Comparison of ENCODE assay signal across 24 cellular contexts in the genomic region with DNA sequence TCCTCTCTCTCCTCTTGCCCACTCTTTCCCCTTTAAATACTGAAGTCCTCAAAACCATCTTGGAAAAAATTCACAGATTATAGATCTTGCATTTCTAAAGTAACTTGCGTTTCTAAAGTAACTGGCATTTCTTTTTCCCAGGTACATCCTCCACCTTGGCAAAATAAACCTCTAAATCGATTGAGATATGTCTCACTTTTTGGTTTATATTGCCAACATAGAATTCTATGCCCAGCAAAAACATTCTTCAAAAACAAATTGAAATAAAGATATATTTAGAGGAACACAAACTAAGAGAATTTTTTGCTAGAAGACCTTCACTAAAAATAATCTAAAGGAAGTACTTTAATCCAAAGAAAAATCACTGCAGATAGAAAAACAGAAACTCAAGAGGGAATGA.
"Had no signal": no experiment of that assay in that cellular context is flagged by ENCODE, and none has a peak within 500 bp of the region (broad histone marks: within the 10 kb centered on the region; RNA-seq: fewer than 3 reads in every experiment).

No MANE protein-coding gene starts in this region.

- H3K27ac ChIP-seq: coronary artery, dorsolateral prefrontal cortex, esophagus muscularis mucosa, foreskin keratinocyte, gastroesophageal sphincter, heart left ventricle, hepatocyte, left lung, lower lobe of right lung had no signal

- ATAC-seq: foreskin keratinocyte; gastroesophageal sphincter; heart left ventricle; left cardiac atrium; left lung; left ventricle myocardium superior; lower lobe of right lung; mucosa of descending colon; naive thymus-derived CD8-positive, alpha-beta T cell had no signal

- H3K36me3 ChIP-seq: esophagus muscularis mucosa, gastroesophageal sphincter, heart left ventricle, left lung, lower lobe of right lung had no signal

- H3K36me3 Mint-ChIP-seq: naive B cell had no signal

- H3K9me3 ChIP-seq: mucosa of descending colon had no signal

- H3K27ac Mint-ChIP-seq: immature natural killer cell; mesothelial cell of epicardium; naive B cell; naive thymus-derived CD8-positive, alpha-beta T cell had no signal

- H3K4me1 ChIP-seq: esophagus muscularis mucosa, gastroesophageal sphincter, heart left ventricle, left lung, lower lobe of right lung had no signal

- H3K4me1 Mint-ChIP-seq: immature natural killer cell, mesothelial cell of epicardium had no signal

- DNase-seq: dermis blood vessel endothelial cell; dorsolateral prefrontal cortex; effector CD4-positive, alpha-beta T cell; effector memory CD4-positive, alpha-beta T cell; foreskin keratinocyte; heart left ventricle; hypothalamus; immature natural killer cell; islet precursor cell; kidney; kidney glomerular epithelial cell; left cardiac atrium; left lung; left ventricle myocardium superior; lower lobe of right lung; mesenchymal stem cell; mucosa of descending colon; naive B cell; naive thymus-derived CD8-positive, alpha-beta T cell had no signal

- H3K27me3 ChIP-seq: esophagus muscularis mucosa, foreskin keratinocyte, gastroesophageal sphincter, heart left ventricle, hepatocyte, left lung had no signal

- H3K4me3 Mint-ChIP-seq: immature natural killer cell; mesothelial cell of epicardium; naive B cell; naive thymus-derived CD8-positive, alpha-beta T cell had no signal

- H3K4me3 ChIP-seq: coronary artery, dorsolateral prefrontal cortex, esophagus muscularis mucosa, gastroesophageal sphincter, heart left ventricle, hepatocyte, left lung, lower lobe of right lung, mucosa of descending colon had no signal
